In the genomic region with DNA sequence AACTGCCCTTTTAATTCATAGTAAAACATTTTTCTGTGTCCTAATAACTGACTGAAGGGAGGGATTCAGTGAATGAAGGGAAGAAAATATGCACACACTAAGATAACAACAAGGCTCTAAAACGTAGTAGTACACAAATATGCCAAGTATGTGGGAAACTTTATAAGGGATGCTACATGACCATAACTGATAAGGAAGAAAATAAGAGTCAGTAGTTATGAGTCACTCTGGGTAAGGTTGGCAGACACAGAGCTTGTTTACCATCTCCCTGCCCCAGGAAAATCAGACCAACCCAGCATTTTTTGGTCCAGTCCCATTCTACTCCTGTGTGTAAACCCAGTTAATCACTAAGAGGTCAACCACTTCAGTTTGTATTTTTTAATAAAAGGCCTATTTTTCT, we compare ENCODE assay signal across 25 cellular contexts.
DNase-seq lines count a peak whose midpoint lies in the region; ATAC-seq and TF ChIP-seq lines count a peak whose summit lies in the region.
"Had no signal": no experiment of that assay in that cellular context is flagged by ENCODE, and none has a peak within 500 bp of the region (broad histone marks: within the 10 kb centered on the region; RNA-seq: fewer than 3 reads in every experiment).

No MANE protein-coding gene starts in this region.

- peaks cover 14% of the 10 kb centered on the region for H3K4me1 Mint-ChIP-seq in mesothelial cell of epicardium
- no peaks in the 10 kb centered on the region for H3K4me1 Mint-ChIP-seq in stimulated activated effector memory CD8-positive, alpha-beta T cell treated with anti-CD3 and anti-CD28 coated beads, Interleukin-12 subunit alpha, Interleukin-12 subunit beta, amount 100 ng/mL, for 72 hours
- H3K4me1 Mint-ChIP-seq: activated B cell treated with CpG ODN at 0.5 μM for 24 hours; activated naive CD8-positive, alpha-beta T cell treated with anti-CD3 and anti-CD28 coated beads, Interleukin-2, amount 10 ng/mL, durations not matched to agents 7 days and 5 days; nephron had no signal

- no peak overlapping the region for H3K4me3 Mint-ChIP-seq in mesothelial cell of epicardium
- H3K4me3 Mint-ChIP-seq in stimulated activated effector memory CD8-positive, alpha-beta T cell treated with anti-CD3 and anti-CD28 coated beads, Interleukin-12 subunit alpha, Interleukin-12 subunit beta, amount 100 ng/mL, for 72 hours: no peak overlapping the region
- H3K4me3 Mint-ChIP-seq: activated B cell treated with CpG ODN at 0.5 μM for 24 hours; activated naive CD8-positive, alpha-beta T cell treated with anti-CD3 and anti-CD28 coated beads, Interleukin-2, amount 10 ng/mL, durations not matched to agents 7 days and 5 days; nephron had no signal

- no peaks in the 10 kb centered on the region for H3K36me3 Mint-ChIP-seq in mesothelial cell of epicardium
- H3K36me3 Mint-ChIP-seq in stimulated activated effector memory CD8-positive, alpha-beta T cell treated with anti-CD3 and anti-CD28 coated beads, Interleukin-12 subunit alpha, Interleukin-12 subunit beta, amount 100 ng/mL, for 72 hours: no peaks in the 10 kb centered on the region
- H3K36me3 Mint-ChIP-seq: activated naive CD8-positive, alpha-beta T cell treated with anti-CD3 and anti-CD28 coated beads, Interleukin-2, amount 10 ng/mL, durations not matched to agents 7 days and 5 days had no signal

- TF ChIP-seq CTCF in mesothelial cell of epicardium (IDR thresholded peaks at IDR 0.05; ENCODE audit: unreplicated experiment): no peak

- no peaks in the 10 kb centered on the region for H3K27me3 Mint-ChIP-seq in mesothelial cell of epicardium (ENCODE audit: low read depth)
- H3K27me3 Mint-ChIP-seq: activated B cell treated with CpG ODN at 0.5 μM for 24 hours had no signal

- DNase-seq in COLO829 (ENCODE audit: low spot score) (peak; percentile 5), NCI-H460 (ENCODE audit: extremely low read depth, low read depth) (peak; percentile 35), astrocyte of the hippocampus (ENCODE audit: low read depth, low spot score) (peak; percentile 84), mesothelial cell of epicardium (ENCODE audit: low spot score in 2 of 2, unreplicated experiment in 2 of 2) (no peak), NCI-H2107 (lab: John Stamatoyannopoulos, UW) (no peak)
- DNase-seq in activated CD8-positive, alpha-beta memory T cell treated with anti-CD3 and anti-CD28 coated beads for 24 hours: no peak
- DNase-seq in stimulated activated effector memory CD8-positive, alpha-beta T cell treated with anti-CD3 and anti-CD28 coated beads, Interleukin-12 subunit alpha, Interleukin-12 subunit beta, amount 100 ng/mL, for 72 hours (ENCODE audit: low spot score in 2 of 2): no peak
- DNase-seq: activated B cell treated with CpG ODN at 0.5 μM for 24 hours; activated gamma-delta T cell treated with Interleukin-2 at 50 U/mL for 16 hours; activated naive CD8-positive, alpha-beta T cell treated with anti-CD3 and anti-CD28 coated beads, Interleukin-2, amount 10 ng/mL, durations not matched to agents 7 days and 5 days; activated T-cell treated with anti-CD3 and anti-CD28 coated beads, Interleukin-2, amount 50 U/mL, for 48 hours; body of pancreas; Calu3; cerebellar nuclear complex; DMS79 treated with DMSO at 0.1 percent for 48 hours; GDM1; NCI-H1417; NCI-H2029 treated with DMSO at 0.1 percent for 48 hours; NCI-H2227 treated with DMSO at 0.1 percent for 48 hours; SIG-M5; stimulated activated naive CD4-positive, alpha-beta T cell; upper lobe of left lung had no signal

- ATAC-seq in stimulated activated effector memory CD8-positive, alpha-beta T cell treated with anti-CD3 and anti-CD28 coated beads, Interleukin-12 subunit alpha, Interleukin-12 subunit beta, amount 100 ng/mL, for 72 hours: no peak
- ATAC-seq in GM18907 (IDR thresholded peaks at IDR 0.05; ENCODE audit: unreplicated experiment): no peak
- ATAC-seq: body of pancreas, gastroesophageal sphincter had no signal

- peak overlapping the region; percentile 51 for H3K27ac Mint-ChIP-seq in mesothelial cell of epicardium
- no peak overlapping the region for H3K27ac Mint-ChIP-seq in stimulated activated effector memory CD8-positive, alpha-beta T cell treated with anti-CD3 and anti-CD28 coated beads, Interleukin-12 subunit alpha, Interleukin-12 subunit beta, amount 100 ng/mL, for 72 hours
- H3K27ac Mint-ChIP-seq: activated B cell treated with CpG ODN at 0.5 μM for 24 hours; activated naive CD8-positive, alpha-beta T cell treated with anti-CD3 and anti-CD28 coated beads, Interleukin-2, amount 10 ng/mL, durations not matched to agents 7 days and 5 days; nephron had no signal

- H3K9me3 Mint-ChIP-seq in mesothelial cell of epicardium: peaks cover 20% of the 10 kb centered on the region
- H3K9me3 Mint-ChIP-seq in stimulated activated effector memory CD8-positive, alpha-beta T cell treated with anti-CD3 and anti-CD28 coated beads, Interleukin-12 subunit alpha, Interleukin-12 subunit beta, amount 100 ng/mL, for 72 hours: peaks cover 5% of the 10 kb centered on the region

Comparison
In these comparisons a context has a peak if more than half of its experiments do, and no peak if none do; other contexts are left out.
1. DNase-seq: peak in COLO829 (single experiment), NCI-H460 (single experiment) and astrocyte of the hippocampus (single experiment); none in mesothelial cell of epicardium (0 of 2), activated CD8-positive, alpha-beta memory T cell treated with anti-CD3 and anti-CD28 coated beads for 24 hours (single experiment), stimulated activated effector memory CD8-positive, alpha-beta T cell treated with anti-CD3 and anti-CD28 coated beads, Interleukin-12 subunit alpha, Interleukin-12 subunit beta, amount 100 ng/mL, for 72 hours (0 of 2) and NCI-H2107 (single experiment).